In genomic region chr7:70778585-70778984, GRCh38 we compare ENCODE assay signal across 19 cellular contexts.
"Had no signal": no experiment of that assay in that cellular context is flagged by ENCODE, and none has a peak within 500 bp of the region (broad histone marks: within the 10 kb centered on the region; RNA-seq: fewer than 3 reads in every experiment).

No MANE protein-coding gene starts in this region.

- H2AFZ ChIP-seq: neural progenitor cell had no signal

- DNase-seq: activated CD8-positive, alpha-beta memory T cell treated with anti-CD3 and anti-CD28 coated beads, Interleukin-2, amount 10 ng/mL, durations not matched to agents 7 days and 5 days; activated CD8-positive, alpha-beta T cell treated with anti-CD3 and anti-CD28 coated beads for 36 hours; activated naive CD4-positive, alpha-beta T cell; erythroblast; foreskin keratinocyte; lower lobe of right lung; mesendoderm; mucosa of descending colon; sigmoid colon; stimulated activated CD4-positive, alpha-beta T cell treated with anti-CD3 and anti-CD28 coated beads, Interleukin-15, amount 100 ng/mL, for 24 hours; stimulated activated naive B cell treated with anti-CD40 and anti-IgM and Interleukin-4, amounts not matched to agents 10 μg/mL and 1 μg/mL and 100 μg/mL, for 72 hours; SW 1271; testis; trophoblast cell; uterus; WERI-Rb-1 had no signal

- H3K36me3 ChIP-seq: uterus had no signal

- H3K27ac Mint-ChIP-seq: activated CD8-positive, alpha-beta memory T cell treated with anti-CD3 and anti-CD28 coated beads, Interleukin-2, amount 10 ng/mL, durations not matched to agents 7 days and 5 days; activated CD8-positive, alpha-beta T cell treated with anti-CD3 and anti-CD28 coated beads for 36 hours; neural progenitor cell; stimulated activated naive B cell treated with anti-CD40 and anti-IgM and Interleukin-4, amounts not matched to agents 10 μg/mL and 1 μg/mL and 100 μg/mL, for 72 hours had no signal

- H3K9me3 Mint-ChIP-seq: activated CD8-positive, alpha-beta T cell treated with anti-CD3 and anti-CD28 coated beads for 36 hours; neural progenitor cell; stimulated activated naive B cell treated with anti-CD40 and anti-IgM and Interleukin-4, amounts not matched to agents 10 μg/mL and 1 μg/mL and 100 μg/mL, for 72 hours had no signal

- H3K27ac ChIP-seq: foreskin keratinocyte, lower lobe of right lung, neural progenitor cell, sigmoid colon, testis, uterus, WERI-Rb-1 had no signal

- H3K4me3 Mint-ChIP-seq: activated CD8-positive, alpha-beta memory T cell treated with anti-CD3 and anti-CD28 coated beads, Interleukin-2, amount 10 ng/mL, durations not matched to agents 7 days and 5 days; activated CD8-positive, alpha-beta T cell treated with anti-CD3 and anti-CD28 coated beads for 36 hours; neural progenitor cell; stimulated activated naive B cell treated with anti-CD40 and anti-IgM and Interleukin-4, amounts not matched to agents 10 μg/mL and 1 μg/mL and 100 μg/mL, for 72 hours had no signal

- H3K9me3 ChIP-seq: lower lobe of right lung, mucosa of descending colon, sigmoid colon, testis, uterus had no signal

- H3K27me3 ChIP-seq: foreskin keratinocyte, neural progenitor cell, sigmoid colon, testis, uterus had no signal

- ATAC-seq: activated CD8-positive, alpha-beta memory T cell treated with anti-CD3 and anti-CD28 coated beads, Interleukin-2, amount 10 ng/mL, durations not matched to agents 7 days and 5 days; activated CD8-positive, alpha-beta T cell treated with anti-CD3 and anti-CD28 coated beads for 36 hours; foreskin keratinocyte; left lobe of liver; lower lobe of right lung; mucosa of descending colon; stimulated activated naive B cell treated with anti-CD40 and anti-IgM and Interleukin-4, amounts not matched to agents 10 μg/mL and 1 μg/mL and 100 μg/mL, for 72 hours had no signal

- H3K4me1 ChIP-seq: foreskin keratinocyte, lower lobe of right lung, sigmoid colon, uterus had no signal

- H3K4me2 ChIP-seq: neural progenitor cell, smooth muscle cell had no signal

- H3K27me3 Mint-ChIP-seq: activated CD8-positive, alpha-beta memory T cell treated with anti-CD3 and anti-CD28 coated beads, Interleukin-2, amount 10 ng/mL, durations not matched to agents 7 days and 5 days; stimulated activated naive B cell treated with anti-CD40 and anti-IgM and Interleukin-4, amounts not matched to agents 10 μg/mL and 1 μg/mL and 100 μg/mL, for 72 hours had no signal

- H3K9ac ChIP-seq: neural progenitor cell had no signal

- H3K4me3 ChIP-seq: lower lobe of right lung, mucosa of descending colon, neural progenitor cell, sigmoid colon, smooth muscle cell, testis, uterus had no signal
